8 cellular contexts compared by ENCODE assay signal in genomic region chr22:36455571-36456458, GRCh38. TPM values are rescaled to one million over a fixed set of nuclear protein-coding genes. Genes with fewer than 3 reads are reported as not detected.
DNase-seq lines count a peak whose midpoint lies in the region; FAIRE-seq and TF ChIP-seq lines count a peak whose summit lies in the region.

No MANE protein-coding gene starts in this region.

- peak overlapping the region; percentile 71 for H3K4me3 Mint-ChIP-seq in activated CD4-positive, alpha-beta T cell treated with anti-CD3 and anti-CD28 coated beads, Interleukin-2, amount 10 ng/mL, durations not matched to agents 24 days and 14 days
- peak overlapping the region; percentile 55 for H3K4me3 Mint-ChIP-seq in activated T-helper 2 cell treated with anti-CD3 and anti-CD28 coated beads, Interferon-gamma antibody, Interleukin-2, Interleukin-4, amounts not matched to agents 10 μg/mL and 5 μg/mL and 100 μg/mL, durations not matched to agents 14 hours and 24 hours and 36 hours (ENCODE audit: low read depth)

- H3K36me3 ChIP-seq in thyroid gland = no peaks in the 10 kb centered on the region

- intact Hi-C loops in activated CD4-positive, alpha-beta T cell treated with anti-CD3 and anti-CD28 coated beads, Interleukin-2, amount 10 ng/mL, durations not matched to agents 24 days and 14 days (cut with micrococcal nuclease) = loop anchor here (2.0 to 10.0 kb wide), 3 partner anchors 25 to 123 kb away; partner anchors contain the start of genes EIF3D and TXN2
- intact Hi-C loops in activated T-helper 2 cell treated with anti-CD3 and anti-CD28 coated beads, Interferon-gamma antibody, Interleukin-2, Interleukin-4, amounts not matched to agents 10 μg/mL and 5 μg/mL and 100 μg/mL, durations not matched to agents 14 hours and 24 hours and 36 hours (cut with micrococcal nuclease) = no loop called here
- intact Hi-C loops in thyroid gland (cut with DNase I) = no loop called here

- no peaks in the 10 kb centered on the region for H3K9me3 Mint-ChIP-seq in activated CD4-positive, alpha-beta T cell treated with anti-CD3 and anti-CD28 coated beads, Interleukin-2, amount 10 ng/mL, durations not matched to agents 24 days and 14 days
- no peaks in the 10 kb centered on the region for H3K9me3 Mint-ChIP-seq in activated T-helper 2 cell treated with anti-CD3 and anti-CD28 coated beads, Interferon-gamma antibody, Interleukin-2, Interleukin-4, amounts not matched to agents 10 μg/mL and 5 μg/mL and 100 μg/mL, durations not matched to agents 14 hours and 24 hours and 36 hours

- H3K27ac Mint-ChIP-seq in activated CD4-positive, alpha-beta T cell treated with anti-CD3 and anti-CD28 coated beads, Interleukin-2, amount 10 ng/mL, durations not matched to agents 24 days and 14 days = peak overlapping the region; percentile 77
- peak overlapping the region; percentile 59 for H3K27ac Mint-ChIP-seq in activated T-helper 2 cell treated with anti-CD3 and anti-CD28 coated beads, Interferon-gamma antibody, Interleukin-2, Interleukin-4, amounts not matched to agents 10 μg/mL and 5 μg/mL and 100 μg/mL, durations not matched to agents 14 hours and 24 hours and 36 hours

- H3K27ac ChIP-seq in thyroid gland = peak overlapping the region; percentile 97 to 99 (median 98)

- no peak for TF ChIP-seq CTCF in thyroid gland (IDR thresholded peaks at IDR 0.05)

- H3K27me3 Mint-ChIP-seq in activated CD4-positive, alpha-beta T cell treated with anti-CD3 and anti-CD28 coated beads, Interleukin-2, amount 10 ng/mL, durations not matched to agents 24 days and 14 days = no peaks in the 10 kb centered on the region
- H3K27me3 Mint-ChIP-seq in activated T-helper 2 cell treated with anti-CD3 and anti-CD28 coated beads, Interferon-gamma antibody, Interleukin-2, Interleukin-4, amounts not matched to agents 10 μg/mL and 5 μg/mL and 100 μg/mL, durations not matched to agents 14 hours and 24 hours and 36 hours (ENCODE audit: low read depth) = no peaks in the 10 kb centered on the region

- H3K4me1 Mint-ChIP-seq in activated CD4-positive, alpha-beta T cell treated with anti-CD3 and anti-CD28 coated beads, Interleukin-2, amount 10 ng/mL, durations not matched to agents 24 days and 14 days = peaks cover 41% of the 10 kb centered on the region
- peaks cover 35% of the 10 kb centered on the region for H3K4me1 Mint-ChIP-seq in activated T-helper 2 cell treated with anti-CD3 and anti-CD28 coated beads, Interferon-gamma antibody, Interleukin-2, Interleukin-4, amounts not matched to agents 10 μg/mL and 5 μg/mL and 100 μg/mL, durations not matched to agents 14 hours and 24 hours and 36 hours (ENCODE audit: low read depth)

- peaks cover 36 to 64% of the 10 kb centered on the region in 2 donors for H3K4me1 ChIP-seq in thyroid gland

- no peak for DNase-seq in activated CD4-positive, alpha-beta T cell treated with anti-CD3 and anti-CD28 coated beads, Interleukin-2, amount 10 ng/mL, durations not matched to agents 24 days and 14 days
- no peak for DNase-seq in activated CD4-positive, alpha-beta T cell treated with anti-CD3 and anti-CD28 coated beads for 1 hour
- DNase-seq in activated T-helper 2 cell treated with anti-CD3 and anti-CD28 coated beads, Interferon-gamma antibody, Interleukin-2, Interleukin-4, amounts not matched to agents 10 μg/mL and 5 μg/mL and 100 μg/mL, durations not matched to agents 14 hours and 24 hours and 36 hours (ENCODE audit: low spot score) = no peak
- DNase-seq in left kidney (ENCODE audit: low read depth, low spot score) (peak; percentile 53), thyroid gland (peak; percentile 91 to 95), NOMO-1 treated with dmso at 0.1 percent for 144 hours (lab: John Stamatoyannopoulos, UW; ENCODE audit: unreplicated experiment) (no peak), GM19240 (ENCODE audit: insufficient read length, low spot score) (no peak), frontal cortex (ENCODE audit: low spot score in 2 of 2) (no peak)

- no peaks in the 10 kb centered on the region for H3K9me3 ChIP-seq in thyroid gland

- H3K27me3 ChIP-seq in thyroid gland = no peaks in the 10 kb centered on the region

- H3K4me3 ChIP-seq in thyroid gland (replicated peaks in 1 of 3) = peak overlapping the region in 1 of 3 donors; percentile 27

- WGBS in thyroid gland, 2 donors = 39 to 47% methylated on average over 18 to 20 of the region's 21 CpGs

- no peak for FAIRE-seq in frontal cortex (lab: Jason Lieb, UNC)

- H3K36me3 Mint-ChIP-seq in activated CD4-positive, alpha-beta T cell treated with anti-CD3 and anti-CD28 coated beads, Interleukin-2, amount 10 ng/mL, durations not matched to agents 24 days and 14 days (ENCODE audit: low read depth) = no peaks in the 10 kb centered on the region
- H3K36me3 Mint-ChIP-seq in activated T-helper 2 cell treated with anti-CD3 and anti-CD28 coated beads, Interferon-gamma antibody, Interleukin-2, Interleukin-4, amounts not matched to agents 10 μg/mL and 5 μg/mL and 100 μg/mL, durations not matched to agents 14 hours and 24 hours and 36 hours (ENCODE audit: low read depth) = no peaks in the 10 kb centered on the region

- peak in 1 of 2 donors; percentile 39 for TF ChIP-seq POLR2A in thyroid gland (IDR thresholded peaks at IDR 0.05)

RNA-seq across cellular contexts. Expression of gene TXN2, which starts 25.6 kb away (rescaled TPM):
- total RNA-seq in activated CD4-positive, alpha-beta T cell treated with anti-CD3 and anti-CD28 coated beads, Interleukin-2, amount 10 ng/mL, durations not matched to agents 24 days and 14 days = 96.5 and 98.7 TPM in 2 replicates
- 94.0 and 95.1 TPM in 2 replicates for total RNA-seq in activated T-helper 2 cell treated with anti-CD3 and anti-CD28 coated beads, Interferon-gamma antibody, Interleukin-2, Interleukin-4, amounts not matched to agents 10 μg/mL and 5 μg/mL and 100 μg/mL, durations not matched to agents 14 hours and 24 hours and 36 hours
- 100 to 1,000 TPM in 1 of 4 donors, 10 to 100 TPM in 3; 56.7 to 115 (median 75.6) TPM for total RNA-seq in thyroid gland
- total RNA-seq in frontal cortex = 17.9 TPM

RNA-seq across cellular contexts. Expression of gene FOXRED2, which starts 51.0 kb away (rescaled TPM):
- total RNA-seq in activated CD4-positive, alpha-beta T cell treated with anti-CD3 and anti-CD28 coated beads, Interleukin-2, amount 10 ng/mL, durations not matched to agents 24 days and 14 days = 25.4 and 26.3 TPM in 2 replicates
- total RNA-seq in activated T-helper 2 cell treated with anti-CD3 and anti-CD28 coated beads, Interferon-gamma antibody, Interleukin-2, Interleukin-4, amounts not matched to agents 10 μg/mL and 5 μg/mL and 100 μg/mL, durations not matched to agents 14 hours and 24 hours and 36 hours = 17.6 and 21.0 TPM in 2 replicates
- total RNA-seq in thyroid gland = 10 to 100 TPM in 2 of 4 donors, 1 to 10 TPM in 2; 5.9 to 12.8 (median 9.4) TPM
- total RNA-seq in frontal cortex = 11.0 TPM

Comparison
In these comparisons a context has a peak if more than half of its experiments do, and no peak if none do; other contexts are left out.
1. DNase-seq: peak in left kidney (single experiment) and thyroid gland (2 of 2); none in activated CD4-positive, alpha-beta T cell treated with anti-CD3 and anti-CD28 coated beads, Interleukin-2, amount 10 ng/mL, durations not matched to agents 24 days and 14 days (single experiment), activated CD4-positive, alpha-beta T cell treated with anti-CD3 and anti-CD28 coated beads for 1 hour (single experiment), activated T-helper 2 cell treated with anti-CD3 and anti-CD28 coated beads, Interferon-gamma antibody, Interleukin-2, Interleukin-4, amounts not matched to agents 10 μg/mL and 5 μg/mL and 100 μg/mL, durations not matched to agents 14 hours and 24 hours and 36 hours (single experiment), NOMO-1 treated with dmso at 0.1 percent for 144 hours (single experiment), GM19240 (single experiment) and frontal cortex (0 of 2).